Comparison of ENCODE assay signal across 22 cellular contexts in the genomic region with DNA sequence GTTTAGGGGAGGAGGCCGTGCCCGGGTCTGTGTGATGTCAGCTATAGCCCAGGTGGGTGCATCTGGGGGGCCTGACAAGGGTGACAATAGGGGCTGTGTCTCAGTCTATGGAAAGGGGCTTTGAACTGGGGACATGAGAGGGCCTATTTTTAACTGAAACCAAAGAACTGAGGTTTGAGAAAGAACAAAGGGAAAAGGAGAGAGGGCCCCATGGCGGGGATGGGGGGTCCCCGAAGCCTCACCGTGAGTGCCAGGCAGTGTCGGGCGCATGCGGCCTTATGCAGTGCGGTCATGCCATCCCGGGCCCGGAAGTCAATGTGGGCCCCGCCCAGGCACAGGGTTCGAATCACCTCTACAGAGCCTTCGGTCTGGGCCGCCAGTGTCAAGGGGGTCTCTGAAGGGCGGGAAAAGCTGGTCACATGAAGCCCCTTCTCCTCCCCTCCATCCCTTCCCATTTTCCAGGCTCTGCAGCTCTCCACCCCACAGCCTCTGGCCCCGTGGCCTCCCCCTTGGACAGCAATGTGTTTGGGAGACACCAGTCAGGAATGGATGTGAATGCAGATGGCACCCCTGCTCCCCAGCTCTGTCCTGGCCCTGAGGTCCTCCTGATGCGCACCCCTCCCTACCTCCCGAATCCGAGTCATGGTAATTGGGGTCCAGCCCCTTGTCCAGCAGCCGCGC. TPM values are rescaled to one million over a fixed set of nuclear protein-coding genes. Genes with fewer than 3 reads are reported as not detected.
DNase-seq lines count a peak whose midpoint lies in the region; ATAC-seq and TF ChIP-seq lines count a peak whose summit lies in the region.
"Had no signal": no experiment of that assay in that cellular context is flagged by ENCODE, and none has a peak within 500 bp of the region (broad histone marks: within the 10 kb centered on the region; RNA-seq: fewer than 3 reads in every experiment).

No MANE protein-coding gene starts in this region.

- TF ChIP-seq CTCF in CD8-positive, alpha-beta T cell (IDR thresholded peaks at IDR 0.05): no peak
- TF ChIP-seq CTCF in Loucy (conservative IDR thresholded peaks at IDR 0.05; ENCODE audit: low read length) (no peak), endothelial cell (IDR thresholded peaks at IDR 0.05; ENCODE audit: unreplicated experiment) (no peak), endodermal cell (conservative IDR thresholded peaks at IDR 0.05) (no peak), esophagus squamous epithelium (IDR thresholded peaks at IDR 0.05) (no peak)

- no peak overlapping the region for H3K27ac ChIP-seq in CD8-positive, alpha-beta T cell (ENCODE audit: low read depth, low read length)
- H3K27ac ChIP-seq in endodermal cell (ENCODE audit: low read depth, low read length) (no peak overlapping the region), esophagus squamous epithelium (no peak overlapping the region)
- H3K27ac ChIP-seq: SJCRH30 had no signal

- H3K9me3 ChIP-seq in CD8-positive, alpha-beta T cell (ENCODE audit: low read length): no peaks in the 10 kb centered on the region
- H3K9me3 ChIP-seq in Loucy (ENCODE audit: insufficient read depth, low read depth, low read length): no peaks in the 10 kb centered on the region
- H3K9me3 ChIP-seq in endodermal cell (ENCODE audit: control insufficient read depth, low read length): peaks cover 2% of the 10 kb centered on the region
- no peaks in the 10 kb centered on the region for H3K9me3 ChIP-seq in esophagus squamous epithelium
- H3K9me3 ChIP-seq: SJCRH30 had no signal

- POLR2A ChIA-PET in CD8-positive, alpha-beta T cell (lab: Charles Lee): no interaction called here

- intact Hi-C loops in CD8-positive, alpha-beta T cell (cut with DNase I, micrococcal nuclease): no loop called here
- intact Hi-C loops in esophagus squamous epithelium (cut with DNase I): no loop called here

- peaks cover 27% of the 10 kb centered on the region for H3K4me1 Mint-ChIP-seq in CD8-positive, alpha-beta T cell (ENCODE audit: low read depth)
- H3K4me1 Mint-ChIP-seq in endothelial cell (ENCODE audit: unreplicated experiment) (no peaks in the 10 kb centered on the region), endodermal cell (no peaks in the 10 kb centered on the region)

- H3K9ac ChIP-seq in Loucy (ENCODE audit: low read depth, low read length, poor library complexity, severe bottlenecking) (peak overlapping the region; percentile 65), endodermal cell (ENCODE audit: extremely low read depth, low read length, poor library complexity, severe bottlenecking) (no peak overlapping the region)

- WGBS in endodermal cell (ENCODE audit: insufficient coverage in 1 of 2, insufficient read length in 1 of 2), 2 experiments: 91 to 95% methylated on average over 7 to 22 of the region's 22 CpGs
- 74 to 81% methylated on average over 16 to 22 of the region's 22 CpGs for WGBS in esophagus squamous epithelium, 2 donors

- CTCF ChIA-PET in CD8-positive, alpha-beta T cell (lab: Charles Lee): interaction anchor here (1.3 kb wide), 1 partner anchor 10 kb away, joined by 3 read pairs; no protein-coding TSS in a partner anchor

- H3F3A ChIP-seq in Loucy (ENCODE audit: low read depth): no peaks in the 10 kb centered on the region

- no peaks in the 10 kb centered on the region for H3K36me3 Mint-ChIP-seq in CD8-positive, alpha-beta T cell
- H3K36me3 Mint-ChIP-seq in endothelial cell (ENCODE audit: low read depth, unreplicated experiment) (peaks cover 9% of the 10 kb centered on the region), endodermal cell (ENCODE audit: low read depth) (no peaks in the 10 kb centered on the region)
- H3K36me3 Mint-ChIP-seq: CD4-positive, alpha-beta memory T cell had no signal

- no peaks in the 10 kb centered on the region for H3K9me2 ChIP-seq in Loucy (replicated peaks; ENCODE audit: low read depth, low read length)

- peak overlapping the region; percentile 78 for H3K4me2 ChIP-seq in Loucy (ENCODE audit: low read depth, low read length, poor library complexity, severe bottlenecking)

- peaks cover 40% of the 10 kb centered on the region for H3K4me1 ChIP-seq in CD8-positive, alpha-beta T cell (ENCODE audit: insufficient read depth, low read length)
- H3K4me1 ChIP-seq in Loucy (ENCODE audit: insufficient read depth, low read length, poor library complexity, severe bottlenecking) (peaks cover 17% of the 10 kb centered on the region), endodermal cell (ENCODE audit: control insufficient read depth, insufficient read depth, low read length) (no peaks in the 10 kb centered on the region), esophagus squamous epithelium (peaks cover 7 to 11% (median 8%) of the 10 kb centered on the region in 3 donors)
- H3K4me1 ChIP-seq: SJCRH30 had no signal

- DNase-seq in CD8-positive, alpha-beta T cell: peak in 2 of 7 experiments; percentile 32 to 42
- DNase-seq in endothelial cell (ENCODE audit: low spot score): no peak
- DNase-seq in stimulated activated naive CD8-positive, alpha-beta T cell treated with anti-CD3 and anti-CD28 coated beads, Interleukin-15, Interleukin-2, amounts not matched to agents 100 U/mL and 50 U/mL, for 24 hours: peak; percentile 38
- DNase-seq in endodermal cell: no peak
- no peak for DNase-seq in esophagus squamous epithelium (lab: John Stamatoyannopoulos, UW)
- DNase-seq: CD4-positive, alpha-beta memory T cell; DMS153; GDM1; GOT3; MM.1S; NCI-H1092; NCI-H1436; NCI-H187 treated with DMSO at 0.1 percent for 48 hours; NCI-H2107; NCI-H748 treated with DMSO at 0.1 percent for 48 hours; OCI-M1; SJCRH30 had no signal

- no peaks in the 10 kb centered on the region for H3K9me3 Mint-ChIP-seq in CD8-positive, alpha-beta T cell
- peaks cover 32% of the 10 kb centered on the region for H3K9me3 Mint-ChIP-seq in endothelial cell (ENCODE audit: unreplicated experiment)
- no peaks in the 10 kb centered on the region for H3K9me3 Mint-ChIP-seq in endodermal cell

- peak overlapping the region; percentile 52 for H3K4me3 Mint-ChIP-seq in CD8-positive, alpha-beta T cell
- H3K4me3 Mint-ChIP-seq in endothelial cell (ENCODE audit: unreplicated experiment) (no peak overlapping the region), endodermal cell (no peak overlapping the region)
- H3K4me3 Mint-ChIP-seq: CD4-positive, alpha-beta memory T cell had no signal

- no peaks in the 10 kb centered on the region for H3K27me3 ChIP-seq in CD8-positive, alpha-beta T cell (ENCODE audit: insufficient read depth, low read length)
- no peaks in the 10 kb centered on the region for H3K27me3 ChIP-seq in Loucy (ENCODE audit: insufficient read depth, low read length, poor library complexity, severe bottlenecking)
- peaks cover 7% of the 10 kb centered on the region for H3K27me3 ChIP-seq in endodermal cell (ENCODE audit: control insufficient read depth, insufficient read depth, low read length, poor library complexity, severe bottlenecking)
- H3K27me3 ChIP-seq in esophagus squamous epithelium: peaks cover 0 to 92% (median 7%) of the 10 kb centered on the region in 4 donors

- H2AFZ ChIP-seq in Loucy (ENCODE audit: low read length): peak overlapping the region; percentile 56; the same call in 1 of the 2 replicates

- no peaks in the 10 kb centered on the region for H3K79me2 ChIP-seq in Loucy (ENCODE audit: insufficient read depth, low read length)

- no peaks in the 10 kb centered on the region for H4K20me1 ChIP-seq in Loucy (ENCODE audit: insufficient read depth, low read length, poor library complexity, severe bottlenecking)

- H3K27me3 Mint-ChIP-seq in CD8-positive, alpha-beta T cell (ENCODE audit: low read depth): peaks cover 24% of the 10 kb centered on the region
- H3K27me3 Mint-ChIP-seq in endothelial cell (ENCODE audit: unreplicated experiment) (peaks cover 15% of the 10 kb centered on the region), endodermal cell (ENCODE audit: insufficient read depth) (peaks cover 85% of the 10 kb centered on the region)

- peak; percentile 67 for ATAC-seq in CD8-positive, alpha-beta T cell
- peak; percentile 7 for ATAC-seq in stimulated activated naive CD8-positive, alpha-beta T cell treated with anti-CD3 and anti-CD28 coated beads, Interleukin-15, Interleukin-2, amounts not matched to agents 100 U/mL and 50 U/mL, for 24 hours
- no peak for ATAC-seq in HG02571 (IDR thresholded peaks at IDR 0.05; ENCODE audit: unreplicated experiment)

- peak overlapping the region; percentile 41 for H3K27ac Mint-ChIP-seq in CD8-positive, alpha-beta T cell
- H3K27ac Mint-ChIP-seq in endothelial cell (ENCODE audit: unreplicated experiment) (peak overlapping the region; percentile 13), endodermal cell (no peak overlapping the region)
- H3K27ac Mint-ChIP-seq: CD4-positive, alpha-beta memory T cell had no signal

- H3K36me3 ChIP-seq in CD8-positive, alpha-beta T cell (ENCODE audit: insufficient read depth, low read length): no peaks in the 10 kb centered on the region
- H3K36me3 ChIP-seq in Loucy (ENCODE audit: insufficient read depth, low read length): no peaks in the 10 kb centered on the region
- no peaks in the 10 kb centered on the region for H3K36me3 ChIP-seq in endodermal cell (ENCODE audit: control insufficient read depth, insufficient read depth, low read length)
- H3K36me3 ChIP-seq in esophagus squamous epithelium: no peaks in the 10 kb centered on the region
- H3K36me3 ChIP-seq: SJCRH30 had no signal

- H3K4me3 ChIP-seq in CD8-positive, alpha-beta T cell (ENCODE audit: low read depth, low read length): peak overlapping the region; percentile 34
- H3K4me3 ChIP-seq in Loucy (ENCODE audit: low read length, poor library complexity, severe bottlenecking) (peak overlapping the region; percentile 53), endodermal cell (ENCODE audit: low read length) (no peak overlapping the region), esophagus squamous epithelium (no peak overlapping the region)
- H3K4me3 ChIP-seq: SJCRH30 had no signal

- TF ChIP-seq POLR2A in esophagus squamous epithelium (IDR thresholded peaks at IDR 0.05): no peak

RNA-seq across cellular contexts. Expression of a gene that starts 5.9 kb away (rescaled TPM):
- total RNA-seq in CD8-positive, alpha-beta T cell: 1 to 10 TPM; 1.2 to 1.6 TPM
- total RNA-seq in endothelial cell (ENCODE audit: unreplicated experiment): 6.5 TPM
- total RNA-seq in endodermal cell: 1 to 10 TPM; 1.6 to 1.9 TPM
- 11.3 TPM for polyA plus RNA-seq in endodermal cell (2013, experiment 1 of 2)
- 9.8 TPM for polyA plus RNA-seq in endodermal cell (2013, experiment 2 of 2)
- total RNA-seq in esophagus squamous epithelium: under 1 TPM in 1 of 4 donors, not detected in 3; 0.06 TPM
- total RNA-seq: CD4-positive, alpha-beta memory T cell; SJCRH30 had no signal
- polyA plus RNA-seq: CD4-positive, alpha-beta memory T cell had no signal

RNA-seq across cellular contexts. Expression of a gene that starts 9.5 kb away (rescaled TPM):
- total RNA-seq in CD8-positive, alpha-beta T cell: 1 to 10 TPM; 5.7 TPM
- 37.3 TPM for total RNA-seq in endothelial cell (ENCODE audit: unreplicated experiment)
- total RNA-seq in endodermal cell: 1 to 10 TPM; 4.0 to 6.2 TPM
- polyA plus RNA-seq in endodermal cell (2013, experiment 1 of 2): 5.2 TPM
- polyA plus RNA-seq in endodermal cell (2013, experiment 2 of 2): 4.8 TPM
- 10 to 100 TPM in 1 of 4 donors, 1 to 10 TPM in 2, under 1 TPM in 1; 0.80 to 11.1 (median 3.9) TPM for total RNA-seq in esophagus squamous epithelium

RNA-seq across cellular contexts. Expression of a gene that starts 56.6 kb away (rescaled TPM):
- total RNA-seq in CD8-positive, alpha-beta T cell: not detected
- total RNA-seq in endothelial cell (ENCODE audit: unreplicated experiment): not detected
- not detected for total RNA-seq in endodermal cell
- polyA plus RNA-seq in endodermal cell (2013, experiment 1 of 2): not detected
- not detected for polyA plus RNA-seq in endodermal cell (2013, experiment 2 of 2)
- not detected for total RNA-seq in esophagus squamous epithelium
- total RNA-seq: CD4-positive, alpha-beta memory T cell; LHCN-M2; NCI-H460; SJCRH30 had no signal
- polyA plus RNA-seq: BJ; CD4-positive, alpha-beta memory T cell had no signal

Comparison
In these comparisons a context has a peak if more than half of its experiments do, and no peak if none do; other contexts are left out.
1. H3K4me3 ChIP-seq: peak in CD8-positive, alpha-beta T cell (single experiment) and Loucy (single experiment); none in endodermal cell (single experiment) and esophagus squamous epithelium (0 of 4).